18 cellular contexts compared by ENCODE assay signal in the genomic region with DNA sequence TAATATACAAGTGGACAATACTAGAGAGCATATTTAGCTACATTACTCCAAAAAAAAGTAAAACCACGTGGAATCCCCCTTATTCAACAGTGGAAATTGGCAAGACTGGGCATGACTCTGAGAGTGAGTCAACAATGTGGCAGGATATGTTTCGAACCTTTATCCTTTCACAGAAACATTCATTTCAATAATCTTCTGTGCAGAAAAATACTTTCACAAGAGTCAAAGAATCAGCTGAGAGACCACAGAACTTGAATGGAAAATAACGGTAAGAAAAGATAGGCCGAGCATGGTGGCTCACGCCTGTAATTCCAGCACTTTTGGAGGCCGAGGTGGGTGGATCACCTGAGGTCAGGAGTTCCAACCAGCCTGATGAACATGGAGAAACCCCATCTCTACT. TPM values are rescaled to one million over a fixed set of nuclear protein-coding genes. Genes with fewer than 3 reads are reported as not detected.
DNase-seq lines count a peak whose midpoint lies in the region; ATAC-seq lines count a peak whose summit lies in the region.
"Had no signal": no experiment of that assay in that cellular context is flagged by ENCODE, and none has a peak within 500 bp of the region (broad histone marks: within the 10 kb centered on the region; RNA-seq: fewer than 3 reads in every experiment).

No MANE protein-coding gene starts in this region.

- CTCF ChIA-PET in activated CD8-positive, alpha-beta memory T cell treated with anti-CD3 and anti-CD28 coated beads, Interleukin-2, amount 10 ng/mL, durations not matched to agents 7 days and 5 days (lab: Charles Lee) = interaction anchor here (0.7 to 1.2 kb wide), 3 partner anchors 10 to 99 kb away, joined by 3 to 4 read pairs (median 3); no protein-coding TSS in a partner anchor

- in situ Hi-C loops in G401 (cut with HindIII; ENCODE audit: low sequenced_read_pairs) = no loop called here

- no peak overlapping the region for H3K4me3 Mint-ChIP-seq in activated CD8-positive, alpha-beta memory T cell treated with anti-CD3 and anti-CD28 coated beads, Interleukin-2, amount 10 ng/mL, durations not matched to agents 7 days and 5 days
- H3K4me3 Mint-ChIP-seq in activated naive CD8-positive, alpha-beta T cell treated with anti-CD3 and anti-CD28 coated beads for 36 hours = no peak overlapping the region
- H3K4me3 Mint-ChIP-seq: activated B cell treated with CpG ODN at 0.5 μM for 24 hours had no signal

- peaks cover 27% of the 10 kb centered on the region for H3K9me3 Mint-ChIP-seq in activated CD8-positive, alpha-beta memory T cell treated with anti-CD3 and anti-CD28 coated beads, Interleukin-2, amount 10 ng/mL, durations not matched to agents 7 days and 5 days (ENCODE audit: low read depth)
- peaks cover 16% of the 10 kb centered on the region for H3K9me3 Mint-ChIP-seq in activated naive CD8-positive, alpha-beta T cell treated with anti-CD3 and anti-CD28 coated beads for 36 hours

- H3K27me3 Mint-ChIP-seq in activated CD8-positive, alpha-beta memory T cell treated with anti-CD3 and anti-CD28 coated beads, Interleukin-2, amount 10 ng/mL, durations not matched to agents 7 days and 5 days = peaks cover 31% of the 10 kb centered on the region
- H3K27me3 Mint-ChIP-seq in activated naive CD8-positive, alpha-beta T cell treated with anti-CD3 and anti-CD28 coated beads for 36 hours = peaks cover 36% of the 10 kb centered on the region

- WGBS in right cardiac atrium = 83% methylated on average over 6 of the region's 6 CpGs

- peaks cover 33% of the 10 kb centered on the region for H3K36me3 Mint-ChIP-seq in activated CD8-positive, alpha-beta memory T cell treated with anti-CD3 and anti-CD28 coated beads, Interleukin-2, amount 10 ng/mL, durations not matched to agents 7 days and 5 days
- peaks cover 16% of the 10 kb centered on the region for H3K36me3 Mint-ChIP-seq in activated naive CD8-positive, alpha-beta T cell treated with anti-CD3 and anti-CD28 coated beads for 36 hours

- H3K4me1 ChIP-seq in right cardiac atrium (ENCODE audit: control insufficient read depth, insufficient read depth, low read length) = no peaks in the 10 kb centered on the region
- H3K4me1 ChIP-seq: left ventricle myocardium inferior, SJCRH30 had no signal

- H3K27ac ChIP-seq in right cardiac atrium (ENCODE audit: low read length) = no peak overlapping the region
- H3K27ac ChIP-seq: heart left ventricle, left ventricle myocardium inferior, SJCRH30 had no signal

- peak overlapping the region; percentile 64 for H3K27ac Mint-ChIP-seq in activated CD8-positive, alpha-beta memory T cell treated with anti-CD3 and anti-CD28 coated beads, Interleukin-2, amount 10 ng/mL, durations not matched to agents 7 days and 5 days
- H3K27ac Mint-ChIP-seq in activated naive CD8-positive, alpha-beta T cell treated with anti-CD3 and anti-CD28 coated beads for 36 hours = peak overlapping the region; percentile 62
- H3K27ac Mint-ChIP-seq: activated B cell treated with CpG ODN at 0.5 μM for 24 hours had no signal

- intact Hi-C loops in right cardiac atrium (cut with DNase I) = no loop called here

- H3K4me1 Mint-ChIP-seq in activated CD8-positive, alpha-beta memory T cell treated with anti-CD3 and anti-CD28 coated beads, Interleukin-2, amount 10 ng/mL, durations not matched to agents 7 days and 5 days = peaks cover 34% of the 10 kb centered on the region
- H3K4me1 Mint-ChIP-seq in activated naive CD8-positive, alpha-beta T cell treated with anti-CD3 and anti-CD28 coated beads for 36 hours = peaks cover 19% of the 10 kb centered on the region
- H3K4me1 Mint-ChIP-seq: activated B cell treated with CpG ODN at 0.5 μM for 24 hours had no signal

- ATAC-seq in activated CD8-positive, alpha-beta memory T cell treated with anti-CD3 and anti-CD28 coated beads, Interleukin-2, amount 10 ng/mL, durations not matched to agents 7 days and 5 days = peak; percentile 79
- no peak for ATAC-seq in right cardiac atrium
- ATAC-seq: heart left ventricle had no signal

- H3K27me3 ChIP-seq in right cardiac atrium (ENCODE audit: control insufficient read depth, insufficient read depth) = no peaks in the 10 kb centered on the region
- H3K27me3 ChIP-seq: SJCRH30 had no signal

- no peak overlapping the region for H3K4me3 ChIP-seq in right cardiac atrium (ENCODE audit: low read length)
- H3K4me3 ChIP-seq: heart left ventricle, left ventricle myocardium inferior, SJCRH30 had no signal

- DNase-seq in activated CD8-positive, alpha-beta memory T cell treated with anti-CD3 and anti-CD28 coated beads, Interleukin-2, amount 10 ng/mL, durations not matched to agents 7 days and 5 days = no peak
- no peak for DNase-seq in activated CD8-positive, alpha-beta memory T cell treated with anti-CD3 and anti-CD28 coated beads for 24 hours
- DNase-seq in HS-5 (ENCODE audit: low read depth) = peak; percentile 68
- peak; percentile 26 for DNase-seq in activated naive CD8-positive, alpha-beta T cell treated with anti-CD3 and anti-CD28 coated beads for 36 hours
- DNase-seq in renal cortical epithelial cell (ENCODE audit: low read depth) = peak; percentile 48
- no peak for DNase-seq in epidermal melanocyte (ENCODE audit: insufficient read length, low spot score)
- DNase-seq in right cardiac atrium = no peak
- DNase-seq in G401 (ENCODE audit: low spot score) = no peak
- DNase-seq: activated B cell treated with CpG ODN at 0.5 μM for 24 hours; effector CD4-positive, alpha-beta T cell; heart left ventricle; IMR-90; left ventricle myocardium inferior; NCI-H187; SJCRH30 had no signal

- peaks cover 2% of the 10 kb centered on the region for H3K9me3 ChIP-seq in right cardiac atrium (ENCODE audit: control insufficient read depth, low read length)
- H3K9me3 ChIP-seq: SJCRH30 had no signal

RNA-seq across cellular contexts. Expression of gene CD70, which starts 25.1 kb away (rescaled TPM):
- 100 to 1,000 TPM in 1 of 2 experiments, 10 to 100 TPM in 1; 74.3 to 184 TPM for total RNA-seq in activated CD8-positive, alpha-beta memory T cell treated with anti-CD3 and anti-CD28 coated beads, Interleukin-2, amount 10 ng/mL, durations not matched to agents 7 days and 5 days
- 10 to 100 TPM; 15.2 to 15.3 TPM for total RNA-seq in activated naive CD8-positive, alpha-beta T cell treated with anti-CD3 and anti-CD28 coated beads for 36 hours
- total RNA-seq in renal cortical epithelial cell (26.0 and 112 TPM in 2 replicates), right cardiac atrium (not detected)
- polyA plus RNA-seq in right cardiac atrium = not detected
- total RNA-seq in G401 (2014; rRNA removed; shearing (Covaris generic)) = 131 and 143 TPM in 2 replicates
- total RNA-seq: IMR-90, left ventricle myocardium inferior, SJCRH30, urinary bladder had no signal
- polyA plus RNA-seq: AG04450, heart left ventricle, IMR-90, neural cell, urinary bladder had no signal

RNA-seq across cellular contexts. Expression of gene TNFSF14, which starts 53.9 kb away (rescaled TPM):
- total RNA-seq in activated CD8-positive, alpha-beta memory T cell treated with anti-CD3 and anti-CD28 coated beads, Interleukin-2, amount 10 ng/mL, durations not matched to agents 7 days and 5 days = 10 to 100 TPM; 31.1 to 55.9 TPM
- 10 to 100 TPM; 68.0 to 72.8 TPM for total RNA-seq in activated naive CD8-positive, alpha-beta T cell treated with anti-CD3 and anti-CD28 coated beads for 36 hours
- total RNA-seq in renal cortical epithelial cell (3.1 TPM in 1 of 2 replicates, not detected in the other), right cardiac atrium (1 to 10 TPM in 2 of 4 donors, under 1 TPM in 2; 0.08 to 1.1 (median 0.83) TPM)
- 0.29 TPM for polyA plus RNA-seq in right cardiac atrium
- total RNA-seq in G401 (2014; rRNA removed; shearing (Covaris generic)) = not detected in 2 replicates
- total RNA-seq: IMR-90, SJCRH30 had no signal
- polyA plus RNA-seq: AG04450, IMR-90, neural cell had no signal

Comparison
In these comparisons a context has a peak if more than half of its experiments do, and no peak if none do; other contexts are left out.
1. DNase-seq: peak in HS-5 (single experiment), activated naive CD8-positive, alpha-beta T cell treated with anti-CD3 and anti-CD28 coated beads for 36 hours (single experiment) and renal cortical epithelial cell (single experiment); none in activated CD8-positive, alpha-beta memory T cell treated with anti-CD3 and anti-CD28 coated beads, Interleukin-2, amount 10 ng/mL, durations not matched to agents 7 days and 5 days (single experiment), activated CD8-positive, alpha-beta memory T cell treated with anti-CD3 and anti-CD28 coated beads for 24 hours (single experiment), epidermal melanocyte (single experiment), right cardiac atrium (0 of 3) and G401 (single experiment).
2. RNA of gene CD70, which starts 25.1 kb away (total RNA-seq): 74.3 to 184 TPM in activated CD8-positive, alpha-beta memory T cell treated with anti-CD3 and anti-CD28 coated beads, Interleukin-2, amount 10 ng/mL, durations not matched to agents 7 days and 5 days, 131 to 143 TPM in G401, 26.0 to 112 TPM in renal cortical epithelial cell and 15.2 to 15.3 TPM in activated naive CD8-positive, alpha-beta T cell treated with anti-CD3 and anti-CD28 coated beads for 36 hours; not detected in right cardiac atrium; every median in the first group is over 10 times any median in the second.